28 cellular contexts compared by ENCODE assay signal in the genomic region with DNA sequence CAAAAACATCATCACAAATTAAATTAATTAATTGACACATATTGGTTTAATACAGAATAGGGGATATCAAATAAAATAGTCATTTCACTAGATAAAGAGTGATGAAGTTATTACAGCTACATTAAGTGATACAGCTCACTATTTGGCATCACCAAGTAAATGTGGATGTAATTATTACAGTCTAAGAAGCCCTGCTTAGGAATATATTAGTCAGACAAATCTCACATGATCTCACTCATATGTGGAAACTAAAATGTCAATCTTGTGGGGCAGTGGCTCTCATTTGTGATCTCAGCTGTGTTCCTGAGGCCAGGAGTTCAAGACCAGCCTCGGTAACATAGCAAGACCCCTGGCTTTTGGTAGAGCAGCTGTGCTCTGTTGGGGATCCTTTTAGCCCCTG.
"Had no signal": no experiment of that assay in that cellular context is flagged by ENCODE, and none has a peak within 500 bp of the region (broad histone marks: within the 10 kb centered on the region; RNA-seq: fewer than 3 reads in every experiment).

No MANE protein-coding gene starts in this region.

- H3K27me3 ChIP-seq: breast epithelium had no signal

- DNase-seq: activated CD4-positive, alpha-beta T cell treated with anti-CD3 and anti-CD28 coated beads for 48 hours; activated CD4-positive, alpha-beta T cell treated with anti-CD3 and anti-CD28 coated beads, Interleukin-2, amount 50 U/mL, for 4 hours; activated CD4-positive, CD25-positive, alpha-beta regulatory T cell treated with anti-CD3 and anti-CD28 coated beads, Interleukin-2, amount 50 U/mL, for 72 hours; activated CD8-positive, alpha-beta memory T cell treated with anti-CD3 and anti-CD28 coated beads, Interleukin-2, amount 50 U/mL, for 48 hours; activated CD8-positive, alpha-beta T cell treated with anti-CD3 and anti-CD28 coated beads, Interleukin-2, amount 10 ng/mL, durations not matched to agents 7 days and 5 days; activated effector memory CD4-positive, alpha-beta T cell treated with Interleukin-2 at 50 U/mL for 16 hours; activated naive CD4-positive, alpha-beta T cell; activated T-cell treated with anti-CD3 and anti-CD28 coated beads, Interleukin-2, amount 50 U/mL, for 1 hour; aorta; caudate nucleus; KG1; NCI-H1092 treated with DMSO at 0.1 percent for 48 hours; NCI-H1417 treated with DMSO at 0.1 percent for 48 hours; NCI-H1694; NCI-H2029; NCI-H2107; NCI-H2171 treated with DMSO at 0.1 percent for 48 hours; NCI-H226; NCI-H526 treated with DMSO at 0.1 percent for 48 hours; NCI-H82; PC-3; SHP77 treated with DMSO at 0.1 percent for 48 hours; T-helper 17 cell; T-helper 9 cell had no signal

- H3K27ac Mint-ChIP-seq: activated CD8-positive, alpha-beta T cell treated with anti-CD3 and anti-CD28 coated beads, Interleukin-2, amount 10 ng/mL, durations not matched to agents 7 days and 5 days; activated naive CD4-positive, alpha-beta T cell treated with anti-CD3 and anti-CD28 coated beads, Interleukin-2, amount 50 U/mL, for 24 hours; activated T-helper 1 cell treated with anti-CD3 and anti-CD28 coated beads, Interleukin-12 subunit alpha, Interleukin-12 subunit beta, Interleukin-2, Interleukin-4 antibody, amounts not matched to agents 30 ng/mL and 10 ng/mL and 1 ng/mL, durations not matched to agents 14 hours and 24 hours and 36 hours; T-helper 17 cell; WTC11 had no signal

- H3K4me3 Mint-ChIP-seq: activated CD8-positive, alpha-beta T cell treated with anti-CD3 and anti-CD28 coated beads, Interleukin-2, amount 10 ng/mL, durations not matched to agents 7 days and 5 days; activated naive CD4-positive, alpha-beta T cell treated with anti-CD3 and anti-CD28 coated beads, Interleukin-2, amount 50 U/mL, for 24 hours; activated T-helper 1 cell treated with anti-CD3 and anti-CD28 coated beads, Interleukin-12 subunit alpha, Interleukin-12 subunit beta, Interleukin-2, Interleukin-4 antibody, amounts not matched to agents 30 ng/mL and 10 ng/mL and 1 ng/mL, durations not matched to agents 14 hours and 24 hours and 36 hours; T-helper 17 cell; WTC11 had no signal

- H3K4me1 ChIP-seq: breast epithelium had no signal

- H3K27me3 Mint-ChIP-seq: T-helper 17 cell had no signal

- H3K36me3 Mint-ChIP-seq: activated naive CD4-positive, alpha-beta T cell treated with anti-CD3 and anti-CD28 coated beads, Interleukin-2, amount 50 U/mL, for 24 hours had no signal

- H3K4me3 ChIP-seq: breast epithelium had no signal

- ATAC-seq: activated CD8-positive, alpha-beta T cell treated with anti-CD3 and anti-CD28 coated beads, Interleukin-2, amount 10 ng/mL, durations not matched to agents 7 days and 5 days; PC-3; T-helper 17 cell; WTC11 had no signal

- H3K27ac ChIP-seq: breast epithelium had no signal

- H3K36me3 ChIP-seq: breast epithelium had no signal

- H3K4me1 Mint-ChIP-seq: activated naive CD4-positive, alpha-beta T cell treated with anti-CD3 and anti-CD28 coated beads, Interleukin-2, amount 50 U/mL, for 24 hours; T-helper 17 cell had no signal
